ENCODE assay signal across 17 cellular contexts in genomic region chr19:13001166-13001501, GRCh38. TPM values are rescaled to one million over a fixed set of nuclear protein-coding genes. Genes with fewer than 3 reads are reported as not detected.
DNase-seq lines count a peak whose midpoint lies in the region; ATAC-seq and TF ChIP-seq lines count a peak whose summit lies in the region.
"Had no signal": no experiment of that assay in that cellular context is flagged by ENCODE, and none has a peak within 500 bp of the region (broad histone marks: within the 10 kb centered on the region; RNA-seq: fewer than 3 reads in every experiment).

No MANE protein-coding gene starts in this region.

- DNase-seq in caudate nucleus (lab: John Stamatoyannopoulos, UW) (peak in 1 of 61 donors; percentile 51), activated gamma-delta T cell (lab: John Stamatoyannopoulos, UW) (no peak)
- no peak for DNase-seq in stimulated activated naive CD4-positive, alpha-beta T cell (lab: John Stamatoyannopoulos, UW)
- DNase-seq: activated CD4-positive, alpha-beta T cell treated with anti-CD3 and anti-CD28 coated beads, Interleukin-2, amount 50 U/mL, for 4 hours; BE2C; DMS79; effector CD8-positive, alpha-beta T cell; foreskin melanocyte; GOT3; NCI-H1092 treated with DMSO at 0.1 percent for 48 hours; stimulated activated CD4-positive, alpha-beta T cell treated with anti-CD3 and anti-CD28 coated beads, Interleukin-4, amount 100 ng/mL, for 24 hours had no signal

- no peak overlapping the region for H3K4me3 ChIP-seq in HEK293 (ENCODE audit: low read depth, low read length)
- H3K4me3 ChIP-seq: SJSA1 had no signal

- H3K4me1 Mint-ChIP-seq in nephron, result peaks cover 38% of the 10 kb centered on the region

- H3K4me3 Mint-ChIP-seq in nephron, result peak overlapping the region in 2 of 3 experiments; percentile 15 to 27

- H3K27ac ChIP-seq in HEK293 (ENCODE audit: extremely low read depth, low read depth, low read length) (no peak overlapping the region), caudate nucleus (ENCODE audit: low read depth, low read length) (peak overlapping the region; percentile 98), temporal lobe (ENCODE audit: low read depth, low read length) (peak overlapping the region; percentile 94)
- H3K27ac ChIP-seq: SJSA1 had no signal

- H3K4me1 ChIP-seq in HEK293 (ENCODE audit: control insufficient read depth, insufficient read depth, low read length), result no peaks in the 10 kb centered on the region
- H3K4me1 ChIP-seq: BE2C had no signal

- H3K9me3 Mint-ChIP-seq in nephron, result no peaks in the 10 kb centered on the region

- CTCF ChIA-PET in HEK293 (lab: Yijun Ruan, JAX), result interaction anchor here (1.3 kb wide), 1 partner anchor 60 kb away, joined by 3 read pairs; no protein-coding TSS in a partner anchor

- peaks cover 0 to 6% of the 10 kb centered on the region in 2 experiments; a peak in 1 of 3 replicates for H3K36me3 ChIP-seq in HEK293 (ENCODE audit: control insufficient read depth in 2 of 2, insufficient read depth in 1 of 2, low read length in 2 of 2)
- H3K36me3 ChIP-seq: BE2C had no signal

- ATAC-seq in HG03520 (IDR thresholded peaks at IDR 0.05; ENCODE audit: unreplicated experiment) (no peak), GM21529 (IDR thresholded peaks at IDR 0.05; ENCODE audit: unreplicated experiment) (no peak)

- peaks cover 85% of the 10 kb centered on the region for H3K27me3 Mint-ChIP-seq in nephron (ENCODE audit: low read depth)

- no peaks in the 10 kb centered on the region for H3K9me3 ChIP-seq in HEK293 (ENCODE audit: control insufficient read depth, insufficient read depth, low read depth, low read length)
- H3K9me3 ChIP-seq: BE2C, SJSA1 had no signal

- H3K36me3 Mint-ChIP-seq in nephron (ENCODE audit: low read depth), result peaks cover 12% of the 10 kb centered on the region

- POLR2A ChIA-PET in HEK293 (lab: Yijun Ruan, JAX), result no interaction called here

- TF ChIP-seq CTCF in HEK293 (tag by site-specific recombination; IDR thresholded peaks at IDR 0.05), result no peak
- TF ChIP-seq CTCF in nephron (IDR thresholded peaks at IDR 0.05; ENCODE audit: unreplicated experiment in 3 of 3), result no peak

- H3K27ac Mint-ChIP-seq in nephron, result peak overlapping the region in 2 of 3 experiments; percentile 33 to 59

TF ChIP-seq in HEK293, 187 proteins besides CTCF, POLR2A, EP300 and RAD21:
- TF ChIP-seq ZBTB17 (tag by site-specific recombination; IDR thresholded peaks at IDR 0.05) (0 out of 2 replicates have a peak, but pooled peaks have one; percentile 25), GLIS2 (tag by site-specific recombination; IDR thresholded peaks at IDR 0.05) (no peak), ZNF423 (tag by site-specific recombination; IDR thresholded peaks at IDR 0.05) (no peak), ZBTB48 (tag by site-specific recombination; IDR thresholded peaks at IDR 0.05) (no peak), KLF17 (tag by site-specific recombination; IDR thresholded peaks at IDR 0.05) (no peak), ZNF202 (tag by site-specific recombination; IDR thresholded peaks at IDR 0.05; ENCODE audit: borderline replicate concordance) (no peak), ZNF18 (tag by site-specific recombination; IDR thresholded peaks at IDR 0.05) (no peak), SP3 (tag by site-specific recombination; IDR thresholded peaks at IDR 0.05) (no peak)
- TF ChIP-seq, protein P1, sequence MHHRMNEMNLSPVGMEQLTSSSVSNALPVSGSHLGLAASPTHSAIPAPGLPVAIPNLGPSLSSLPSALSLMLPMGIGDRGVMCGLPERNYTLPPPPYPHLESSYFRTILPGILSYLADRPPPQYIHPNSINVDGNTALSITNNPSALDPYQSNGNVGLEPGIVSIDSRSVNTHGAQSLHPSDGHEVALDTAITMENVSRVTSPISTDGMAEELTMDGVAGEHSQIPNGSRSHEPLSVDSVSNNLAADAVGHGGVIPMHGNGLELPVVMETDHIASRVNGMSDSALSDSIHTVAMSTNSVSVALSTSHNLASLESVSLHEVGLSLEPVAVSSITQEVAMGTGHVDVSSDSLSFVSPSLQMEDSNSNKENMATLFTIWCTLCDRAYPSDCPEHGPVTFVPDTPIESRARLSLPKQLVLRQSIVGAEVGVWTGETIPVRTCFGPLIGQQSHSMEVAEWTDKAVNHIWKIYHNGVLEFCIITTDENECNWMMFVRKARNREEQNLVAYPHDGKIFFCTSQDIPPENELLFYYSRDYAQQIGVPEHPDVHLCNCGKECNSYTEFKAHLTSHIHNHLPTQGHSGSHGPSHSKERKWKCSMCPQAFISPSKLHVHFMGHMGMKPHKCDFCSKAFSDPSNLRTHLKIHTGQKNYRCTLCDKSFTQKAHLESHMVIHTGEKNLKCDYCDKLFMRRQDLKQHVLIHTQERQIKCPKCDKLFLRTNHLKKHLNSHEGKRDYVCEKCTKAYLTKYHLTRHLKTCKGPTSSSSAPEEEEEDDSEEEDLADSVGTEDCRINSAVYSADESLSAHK (tag by site-specific recombination; IDR thresholded peaks at IDR 0.05), result no peak

RNA-seq across cellular contexts. Expression of gene NFIX, which starts 5.9 kb away (rescaled TPM):
- total RNA-seq in temporal lobe, result 185 TPM

RNA-seq across cellular contexts. Expression of gene DAND5, which starts 31.8 kb away (rescaled TPM):
- not detected for total RNA-seq in temporal lobe
- total RNA-seq: SJSA1 had no signal

RNA-seq across cellular contexts. Expression of gene GADD45GIP1, which starts 44.1 kb away (rescaled TPM):
- 13.5 TPM for total RNA-seq in temporal lobe

RNA-seq across cellular contexts. Expression of gene RAD23A, which starts 55.5 kb away (rescaled TPM):
- 26.1 TPM for total RNA-seq in temporal lobe
